Comparison of ENCODE assay signal across 8 cellular contexts in genomic region chr6:43628392-43629103, GRCh38. TPM values are rescaled to one million over a fixed set of nuclear protein-coding genes. Genes with fewer than 3 reads are reported as not detected.
A peak's percentile ranks its signal among the peaks of the same experiment; 100 is the strongest.
DNase-seq lines count a peak whose midpoint lies in the region; ATAC-seq and TF ChIP-seq lines count a peak whose summit lies in the region.

No MANE protein-coding gene starts in this region.

- H3K4me1 ChIP-seq in Peyer's patch = peaks cover 0 to 33% (median 3%) of the 10 kb centered on the region in 4 donors
- H3K4me1 ChIP-seq in osteoblast (ENCODE audit: insufficient read depth, low read length) = peaks cover 23% of the 10 kb centered on the region
- peaks cover 5 to 9% of the 10 kb centered on the region in 2 donors for H3K4me1 ChIP-seq in uterus

- H3K27me3 ChIP-seq in Peyer's patch = no peaks in the 10 kb centered on the region
- no peaks in the 10 kb centered on the region for H3K27me3 ChIP-seq in osteoblast (ENCODE audit: insufficient read depth, low read length)
- H3K27me3 ChIP-seq in uterus = no peaks in the 10 kb centered on the region

- TF ChIP-seq POLR2A in Peyer's patch (IDR thresholded peaks at IDR 0.05) (no peak), uterus (IDR thresholded peaks at IDR 0.05) (no peak)

- TF ChIP-seq CTCF in GM10266 (IDR thresholded peaks at IDR 0.05; ENCODE audit: control insufficient read depth, insufficient read depth, low read depth, missing control alignments) = no peak
- TF ChIP-seq CTCF in Peyer's patch (IDR thresholded peaks at IDR 0.05) = no peak
- TF ChIP-seq CTCF in osteoblast (IDR thresholded peaks at IDR 0.05; ENCODE audit: extremely low read depth, low read depth, low read length) = no peak
- TF ChIP-seq CTCF in uterus (IDR thresholded peaks at IDR 0.05) = no peak

- ATAC-seq in HG03175 (IDR thresholded peaks at IDR 0.05; ENCODE audit: unreplicated experiment) = peak; percentile 20
- ATAC-seq in GM19023 (IDR thresholded peaks at IDR 0.05; ENCODE audit: unreplicated experiment) = no peak

- H3K27ac ChIP-seq in Peyer's patch (peak overlapping the region; percentile 91 to 99 (median 96)), osteoblast (ENCODE audit: low read depth, low read length) (peak overlapping the region; percentile 88), uterus (peak overlapping the region; percentile 95 to 99)

- H3K4me2 ChIP-seq in osteoblast (ENCODE audit: insufficient read depth, low read length) = peak overlapping the region; percentile 94

- peak overlapping the region; percentile 38 for H2AFZ ChIP-seq in osteoblast (ENCODE audit: low read length)

- peaks cover 47% of the 10 kb centered on the region for H3K79me2 ChIP-seq in osteoblast (ENCODE audit: insufficient read depth, low read length)

- DNase-seq in GM10266 (ENCODE audit: extremely low spot score) = peak; percentile 70
- DNase-seq in Peyer's patch = peak in 2 of 3 donors; percentile 52 to 70
- DNase-seq in activated naive CD4-positive, alpha-beta T cell treated with Interleukin-2 at 50 U/mL for 16 hours = peak; percentile 57
- DNase-seq in germinal center (ENCODE audit: low spot score) = peak; percentile 68
- DNase-seq in osteoblast (ENCODE audit: insufficient read length, low spot score, missing footprints) = peak; percentile 92
- DNase-seq in uterus = peak; percentile 61 to 63

- H3K4me3 ChIP-seq in Peyer's patch (peak overlapping the region; percentile 84 to 99 (median 96)), osteoblast (ENCODE audit: insufficient read depth, low read length) (peak overlapping the region; percentile 84), uterus (peak overlapping the region; percentile 96 to 97)

- H3K36me3 ChIP-seq in Peyer's patch = peaks cover 0 to 28% (median 0%) of the 10 kb centered on the region in 3 donors
- peaks cover 30% of the 10 kb centered on the region for H3K36me3 ChIP-seq in osteoblast (ENCODE audit: insufficient read depth, low read length)
- H3K36me3 ChIP-seq in uterus = no peaks in the 10 kb centered on the region

- no peaks in the 10 kb centered on the region for H4K20me1 ChIP-seq in osteoblast (ENCODE audit: insufficient read depth, low read length)

- H3K9me3 ChIP-seq in Peyer's patch (no peaks in the 10 kb centered on the region), osteoblast (ENCODE audit: low read depth, low read length) (no peaks in the 10 kb centered on the region), uterus (no peaks in the 10 kb centered on the region)

- intact Hi-C loops in uterus (cut with DNase I; ENCODE audit: low total_unique reads) = no loop called here

RNA-seq across cellular contexts. Expression of gene GTPBP2, which starts 0.5 kb away (rescaled TPM):
- total RNA-seq in Peyer's patch = 100 to 1,000 TPM in 1 of 4 donors, 10 to 100 TPM in 3; 73.4 to 118 (median 88.4) TPM
- total RNA-seq in osteoblast = 74.3 and 84.0 TPM in 2 replicates
- total RNA-seq in uterus = 10 to 100 TPM; 17.9 to 67.6 (median 40.2) TPM

RNA-seq across cellular contexts. Expression of gene MAD2L1BP, which starts 7.1 kb away (rescaled TPM):
- 10 to 100 TPM; 32.2 to 72.0 (median 58.0) TPM for total RNA-seq in Peyer's patch
- 18.6 and 30.4 TPM in 2 replicates for total RNA-seq in osteoblast
- total RNA-seq in uterus = 10 to 100 TPM; 12.3 to 44.3 (median 17.7) TPM

RNA-seq across cellular contexts. Expression of gene RSPH9, which starts 16.3 kb away (rescaled TPM):
- total RNA-seq in Peyer's patch (1 to 10 TPM in 1 of 4 donors, not detected in 3; 1.7 TPM), osteoblast (under 0.01 and 0.36 TPM in 2 replicates), uterus (1 to 10 TPM in 2 of 4 donors, not detected in 2; 1.9 to 2.0 TPM)

RNA-seq across cellular contexts. Expression of gene POLH, which starts 52.6 kb away (rescaled TPM):
- total RNA-seq in Peyer's patch = 10 to 100 TPM in 2 of 4 donors, 1 to 10 TPM in 2; 7.1 to 12.6 (median 10.2) TPM
- 26.4 and 28.0 TPM in 2 replicates for total RNA-seq in osteoblast
- total RNA-seq in uterus = 10 to 100 TPM in 1 of 4 donors, 1 to 10 TPM in 3; 5.4 to 35.1 (median 8.8) TPM

RNA-seq across cellular contexts. Expression of gene XPO5, which starts 52.7 kb away (rescaled TPM):
- total RNA-seq in Peyer's patch = 10 to 100 TPM; 17.3 to 55.3 (median 27.8) TPM
- 33.9 and 66.2 TPM in 2 replicates for total RNA-seq in osteoblast
- total RNA-seq in uterus = 10 to 100 TPM; 29.2 to 62.9 (median 40.8) TPM
